Comparison of ENCODE assay signal across 17 cellular contexts in the genomic region with DNA sequence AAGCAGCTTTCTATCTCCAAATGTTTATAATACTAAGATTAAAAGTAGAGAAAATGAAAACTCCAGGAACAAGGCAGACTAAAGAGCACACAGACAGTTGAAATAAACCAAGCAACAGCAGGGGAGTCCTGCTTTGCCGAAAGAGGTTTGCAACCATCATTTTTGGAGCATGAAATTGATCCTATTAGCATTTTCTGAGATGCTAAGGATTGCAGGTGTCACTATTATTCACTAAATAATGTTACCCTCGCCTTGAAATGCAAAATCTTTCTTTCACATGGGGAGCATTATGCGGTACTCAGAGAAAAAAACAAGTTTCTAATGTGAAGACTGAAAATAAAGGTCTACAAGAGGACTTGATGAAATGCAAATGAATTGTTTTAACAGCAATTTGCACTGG.
"Had no signal": no experiment of that assay in that cellular context is flagged by ENCODE, and none has a peak within 500 bp of the region (broad histone marks: within the 10 kb centered on the region; RNA-seq: fewer than 3 reads in every experiment).

No MANE protein-coding gene starts in this region.

- DNase-seq: KBM-7, MV-4-11, NCI-H1048, NCI-H1105, NCI-H1436, NCI-H187, NCI-H2029, NCI-H2081 treated with DMSO at 0.1 percent for 48 hours, NCI-H2171, NCI-H226, NCI-H446, NCI-H510A, NCI-H524 treated with DMSO at 0.1 percent for 48 hours, NCI-H69, NCI-H774, RPMI8226, SHP77 had no signal
